8 cellular contexts compared by ENCODE assay signal in the genomic region with DNA sequence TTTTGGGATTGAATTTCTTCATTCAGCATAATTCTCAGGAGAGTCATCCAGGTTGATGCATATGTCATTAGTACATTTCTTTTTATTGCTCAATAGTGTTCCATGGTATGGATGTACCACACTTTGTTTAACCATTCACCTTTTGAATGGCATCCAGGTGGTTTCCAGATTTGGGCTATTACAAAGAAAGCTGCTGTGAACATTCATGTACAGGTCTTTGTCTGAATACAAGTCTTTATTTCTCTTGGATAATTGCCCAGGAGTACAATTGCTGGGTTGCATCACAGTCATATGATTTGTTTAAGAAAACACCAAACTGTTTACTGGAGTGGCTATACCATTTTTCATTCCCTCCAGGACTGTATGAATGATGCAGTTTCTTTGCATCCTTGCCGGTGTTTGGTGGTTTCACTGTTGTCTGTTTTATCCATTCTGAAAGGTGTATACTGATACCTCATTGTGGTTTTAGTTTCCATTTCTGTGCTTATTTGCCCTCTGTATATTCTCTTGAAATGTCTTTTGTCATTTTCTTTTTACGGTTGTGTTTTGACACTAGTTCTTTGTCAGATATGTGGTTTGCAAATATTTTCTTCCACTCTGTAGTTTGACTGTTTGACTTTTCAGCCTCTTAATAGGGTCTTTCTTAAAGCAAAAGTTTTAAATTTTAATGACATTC. TPM values are rescaled to one million over a fixed set of nuclear protein-coding genes. Genes with fewer than 3 reads are reported as not detected.
DNase-seq lines count a peak whose midpoint lies in the region; ATAC-seq and TF ChIP-seq lines count a peak whose summit lies in the region.

No MANE protein-coding gene starts in this region.

- H2BK15ac ChIP-seq in mesenchymal stem cell (ENCODE audit: low read depth, poor library complexity, severe bottlenecking) = no peak overlapping the region

- no peak overlapping the region for H2BK5ac ChIP-seq in mesenchymal stem cell (ENCODE audit: low read depth, low read length, poor library complexity, severe bottlenecking)

- no peak overlapping the region for H2BK120ac ChIP-seq in mesenchymal stem cell (ENCODE audit: low read depth, low read length)

- TF ChIP-seq CTCF in SK-N-SH (IDR thresholded peaks at IDR 0.05) (no peak), esophagus muscularis mucosa (IDR thresholded peaks at IDR 0.05) (no peak)

- CTCF ChIA-PET in SK-N-SH (lab: Yijun Ruan, JAX) = interaction anchor here (1.0 kb wide), 1 partner anchor 15 kb away, joined by 3 read pairs; no protein-coding TSS in a partner anchor

- H3K4ac ChIP-seq in mesenchymal stem cell (ENCODE audit: low read depth in 1 of 2, low read length in 2 of 2) = no peak overlapping the region

- no peak for TF ChIP-seq EP300 in SK-N-SH (IDR thresholded peaks at IDR 0.05; ENCODE audit: borderline replicate concordance in 1 of 2, low read depth in 1 of 2, low read length in 1 of 2)
- no peak for TF ChIP-seq EP300 in esophagus muscularis mucosa (IDR thresholded peaks at IDR 0.05)

- TF ChIP-seq RAD21 in SK-N-SH (IDR thresholded peaks at IDR 0.05; ENCODE audit: low read length) = no peak

- H3K27me3 ChIP-seq in SK-N-SH (ENCODE audit: insufficient read depth) (no peaks in the 10 kb centered on the region), mesenchymal stem cell (ENCODE audit: control insufficient read depth in 1 of 2, insufficient read depth in 1 of 2, low read length in 2 of 2) (no peaks in the 10 kb centered on the region), esophagus muscularis mucosa (no peaks in the 10 kb centered on the region)

- H2BK12ac ChIP-seq in mesenchymal stem cell (ENCODE audit: low read length in 2 of 2) = no peak overlapping the region

- no peak overlapping the region for H3K4me3 ChIP-seq in SK-N-SH (ENCODE audit: low read depth in 2 of 2, low read length in 1 of 2)
- no peak overlapping the region for H3K4me3 ChIP-seq in mesenchymal stem cell (ENCODE audit: insufficient read depth in 1 of 2, low read depth in 1 of 2, low read length in 2 of 2)
- no peak overlapping the region for H3K4me3 ChIP-seq in esophagus muscularis mucosa

- H3K79me1 ChIP-seq in mesenchymal stem cell (replicated peaks; ENCODE audit: low read length, poor library complexity, severe bottlenecking) = peaks cover 30% of the 10 kb centered on the region

- H3K4me1 ChIP-seq in SK-N-SH (ENCODE audit: control insufficient read depth in 1 of 2, insufficient read depth in 2 of 2, low read depth in 1 of 2, low read length in 1 of 2) (no peaks in the 10 kb centered on the region; a peak in 1 of 4 replicates), mesenchymal stem cell (ENCODE audit: control insufficient read depth, insufficient read depth, low read depth, low read length) (peaks cover 4% of the 10 kb centered on the region), esophagus muscularis mucosa (peaks cover 4 to 17% (median 14%) of the 10 kb centered on the region in 4 donors)

- no peaks in the 10 kb centered on the region for H3F3A ChIP-seq in SK-N-SH (replicated peaks; ENCODE audit: insufficient read depth)

- no peak overlapping the region for H4K8ac ChIP-seq in mesenchymal stem cell (ENCODE audit: low read length)

- WGBS in SK-N-SH (ENCODE audit: low lambda C conversion rate) = 81% methylated on average over 2 of the region's 2 CpGs
- 56% methylated on average over 1 of the region's 2 CpGs for WGBS in mesenchymal stem cell
- 49% methylated on average over 2 of the region's 2 CpGs for WGBS in esophagus muscularis mucosa

- peak overlapping the region in 1 of 2 experiments; percentile 40; a peak in 1 of 4 replicates for H3K27ac ChIP-seq in SK-N-SH (ENCODE audit: low read depth in 2 of 2, low read length in 1 of 2)
- no peak overlapping the region for H3K27ac ChIP-seq in mesenchymal stem cell (ENCODE audit: low read length, poor library complexity, severe bottlenecking)
- H3K27ac ChIP-seq in esophagus muscularis mucosa (replicated peaks in 1 of 4) = no peak overlapping the region

- DNase-seq in GM03348 (ENCODE audit: low spot score) (peak; percentile 5), SK-N-SH (no peak), mesenchymal stem cell (peak; percentile 62), NCI-H82 (lab: John Stamatoyannopoulos, UW) (no peak), occipital lobe (lab: John Stamatoyannopoulos, UW) (no peak), esophagus muscularis mucosa (ENCODE audit: extremely low spot score) (no peak)

- no peak overlapping the region for H4K91ac ChIP-seq in mesenchymal stem cell (ENCODE audit: low read length)

- ATAC-seq in GM19468 (IDR thresholded peaks at IDR 0.05; ENCODE audit: extremely low read depth, unreplicated experiment) = peak; percentile 98
- ATAC-seq in HG03442 (IDR thresholded peaks at IDR 0.05; ENCODE audit: unreplicated experiment) = peak; percentile 99

- peaks cover 35% of the 10 kb centered on the region; the same call in 1 of the 2 replicates for H3K79me2 ChIP-seq in SK-N-SH (ENCODE audit: insufficient read depth)

- H3K23ac ChIP-seq in mesenchymal stem cell (ENCODE audit: low read length in 2 of 2) = no peak overlapping the region

- no peak overlapping the region for H2AK5ac ChIP-seq in mesenchymal stem cell (ENCODE audit: low read length, severe bottlenecking)

- H4K20me1 ChIP-seq in SK-N-SH (ENCODE audit: insufficient read depth) = no peaks in the 10 kb centered on the region

- H3K18ac ChIP-seq in mesenchymal stem cell (ENCODE audit: low read depth in 1 of 2, low read length in 2 of 2) = no peak overlapping the region

- H2AFZ ChIP-seq in SK-N-SH (ENCODE audit: low read depth) (no peak overlapping the region), mesenchymal stem cell (ENCODE audit: low read depth, low read length) (no peak overlapping the region)

- H3K36me3 ChIP-seq in SK-N-SH (replicated peaks in 1 of 2; ENCODE audit: control insufficient read depth in 1 of 2, insufficient read depth in 2 of 2, low read length in 1 of 2) (peaks cover 17 to 24% of the 10 kb centered on the region in 2 experiments), mesenchymal stem cell (ENCODE audit: control insufficient read depth in 1 of 2, insufficient read depth in 2 of 2, low read depth in 1 of 2, low read length in 2 of 2) (peaks cover 4 to 17% of the 10 kb centered on the region in 2 experiments), esophagus muscularis mucosa (peaks cover 7 to 42% (median 15%) of the 10 kb centered on the region in 4 donors)

- intact Hi-C loops in esophagus muscularis mucosa (cut with DNase I) = no loop called here

- no peak for TF ChIP-seq POLR2A in esophagus muscularis mucosa (IDR thresholded peaks at IDR 0.05; ENCODE audit: low read depth)

- H3K14ac ChIP-seq in mesenchymal stem cell (ENCODE audit: low read length in 2 of 2) = no peak overlapping the region

- POLR2A ChIA-PET in SK-N-SH (lab: Yijun Ruan, JAX) = no interaction called here

- H3K9me3 ChIP-seq in SK-N-SH (no peaks in the 10 kb centered on the region), mesenchymal stem cell (ENCODE audit: control insufficient read depth, low read length) (no peaks in the 10 kb centered on the region), esophagus muscularis mucosa (no peaks in the 10 kb centered on the region)

- H3K9me2 ChIP-seq in SK-N-SH = no peaks in the 10 kb centered on the region

- H3K4me2 ChIP-seq in SK-N-SH (no peak overlapping the region), mesenchymal stem cell (ENCODE audit: low read length, poor library complexity, severe bottlenecking) (no peak overlapping the region)

- H3K9ac ChIP-seq in SK-N-SH (no peak overlapping the region), mesenchymal stem cell (ENCODE audit: low read length) (peak overlapping the region; percentile 29)

TF ChIP-seq in SK-N-SH, 30 proteins besides CTCF, POLR2A, EP300 and RAD21 (continues in another document):
- TF ChIP-seq, protein P1, sequence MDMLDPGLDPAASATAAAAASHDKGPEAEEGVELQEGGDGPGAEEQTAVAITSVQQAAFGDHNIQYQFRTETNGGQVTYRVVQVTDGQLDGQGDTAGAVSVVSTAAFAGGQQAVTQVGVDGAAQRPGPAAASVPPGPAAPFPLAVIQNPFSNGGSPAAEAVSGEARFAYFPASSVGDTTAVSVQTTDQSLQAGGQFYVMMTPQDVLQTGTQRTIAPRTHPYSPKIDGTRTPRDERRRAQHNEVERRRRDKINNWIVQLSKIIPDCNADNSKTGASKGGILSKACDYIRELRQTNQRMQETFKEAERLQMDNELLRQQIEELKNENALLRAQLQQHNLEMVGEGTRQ (IDR thresholded peaks at IDR 0.05; ENCODE audit: borderline replicate concordance, low read depth, low read length) = no peak
- TF ChIP-seq, protein P2, sequence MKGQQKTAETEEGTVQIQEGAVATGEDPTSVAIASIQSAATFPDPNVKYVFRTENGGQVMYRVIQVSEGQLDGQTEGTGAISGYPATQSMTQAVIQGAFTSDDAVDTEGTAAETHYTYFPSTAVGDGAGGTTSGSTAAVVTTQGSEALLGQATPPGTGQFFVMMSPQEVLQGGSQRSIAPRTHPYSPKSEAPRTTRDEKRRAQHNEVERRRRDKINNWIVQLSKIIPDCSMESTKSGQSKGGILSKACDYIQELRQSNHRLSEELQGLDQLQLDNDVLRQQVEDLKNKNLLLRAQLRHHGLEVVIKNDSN (IDR thresholded peaks at IDR 0.05; ENCODE audit: borderline replicate concordance, low read depth) = no peak

RNA-seq across cellular contexts. Expression of a gene that starts 8.8 kb away (rescaled TPM):
- 2.6 and 3.8 TPM in 2 replicates for polyA plus RNA-seq in SK-N-SH (2012; rRNA removed)
- 3.6 and 3.9 TPM in 2 replicates for polyA plus RNA-seq in SK-N-SH (2012; cell fraction: cytosol; rRNA removed)
- polyA plus RNA-seq in SK-N-SH (2012; cell fraction: nucleus; rRNA removed) = 1.5 and 3.1 TPM in 2 replicates
- 5.7 TPM for polyA plus RNA-seq in mesenchymal stem cell (2013, experiment 1 of 2)
- 5.8 TPM for polyA plus RNA-seq in mesenchymal stem cell (2013, experiment 2 of 2)
- total RNA-seq in occipital lobe (47.6 TPM), esophagus muscularis mucosa (10 to 100 TPM; 10.3 to 11.2 (median 10.5) TPM)

Comparison
In these comparisons a context has a peak if more than half of its experiments do, and no peak if none do; other contexts are left out.
1. DNase-seq: peak in GM03348 (single experiment) and mesenchymal stem cell (single experiment); none in SK-N-SH (single experiment), NCI-H82 (single experiment), occipital lobe (single experiment) and esophagus muscularis mucosa (single experiment).